1 cellular context compared by ENCODE assay signal in the genomic region with DNA sequence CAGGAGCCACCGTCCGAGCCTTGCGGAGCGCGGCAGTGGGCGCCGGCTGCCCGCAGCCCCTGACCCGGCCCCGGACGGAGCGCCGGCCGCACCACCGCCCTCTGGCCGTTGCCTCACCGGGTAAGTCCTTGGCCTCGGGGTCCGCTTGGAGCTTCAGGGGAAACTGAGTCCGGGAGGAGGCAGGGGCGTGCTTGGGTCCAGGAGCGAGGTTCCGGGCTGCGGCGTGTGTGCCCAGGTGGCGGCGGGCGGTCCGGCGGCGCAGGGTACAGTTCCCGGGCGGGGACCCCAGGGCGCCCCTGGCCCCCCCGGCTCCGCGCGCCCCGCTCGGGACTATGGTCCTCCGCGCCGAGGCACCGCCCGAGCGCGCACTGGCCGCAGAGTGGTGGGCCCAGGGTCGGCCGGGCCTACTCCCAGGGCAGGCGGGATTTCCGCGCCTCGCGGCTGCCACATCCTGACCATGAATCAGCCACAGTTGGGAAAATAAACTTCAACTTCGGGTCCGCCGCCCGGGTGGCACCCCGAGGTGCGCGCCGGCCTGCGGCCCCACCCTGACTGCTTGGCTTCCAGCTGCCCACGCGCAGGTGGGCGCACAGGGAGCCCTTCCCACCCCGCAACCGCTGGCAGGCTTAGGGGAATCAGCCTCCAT.
A peak's percentile ranks its signal among the peaks of the same experiment; 100 is the strongest.
TF ChIP-seq lines count a peak whose summit lies in the region.

No MANE protein-coding gene starts in this region.

TF ChIP-seq in HCT116, 20 proteins besides CTCF, POLR2A, EP300 and RAD21 (continued from another document):
- TF ChIP-seq REST (IDR thresholded peaks at IDR 0.05; ENCODE audit: low read depth): no peak
- TF ChIP-seq POLR2AphosphoS5 (IDR thresholded peaks at IDR 0.05; ENCODE audit: low read depth, low read length): peak; percentile 75
- TF ChIP-seq SIN3A (IDR thresholded peaks at IDR 0.05; ENCODE audit: low read depth): no peak
- no peak for TF ChIP-seq SRF (IDR thresholded peaks at IDR 0.05; ENCODE audit: low read depth)
- TF ChIP-seq FOSL1 (IDR thresholded peaks at IDR 0.05; ENCODE audit: low read depth): no peak
- peak; percentile 87; the same call in 1 of the 2 replicates for TF ChIP-seq ZFX (IDR thresholded peaks at IDR 0.05)
- TF ChIP-seq SP1 (IDR thresholded peaks at IDR 0.05; ENCODE audit: low read depth): no peak
